In genomic region chr17:79920751-79921410, GRCh38 we compare ENCODE assay signal across 1 cellular context.
TF ChIP-seq lines count a peak whose summit lies in the region.

No MANE protein-coding gene starts in this region.

TF ChIP-seq in GM12878, 131 proteins besides CTCF, POLR2A, EP300 and RAD21:
- TF ChIP-seq SP1 (IDR thresholded peaks at IDR 0.05; ENCODE audit: low read depth, low read length) (no peak), IKZF1 (conservative IDR thresholded peaks at IDR 0.05) (no peak), SPI1 (IDR thresholded peaks at IDR 0.05; ENCODE audit: borderline replicate concordance, insufficient read depth, low read depth, low read length) (no peak), EED (IDR thresholded peaks at IDR 0.05; ENCODE audit: low read depth) (no peak), RUNX3 (IDR thresholded peaks at IDR 0.05; ENCODE audit: low read length) (0 out of 2 replicates have a peak, but pooled peaks have one; percentile 21), TARDBP (IDR thresholded peaks at IDR 0.05; ENCODE audit: borderline replicate concordance) (no peak)
- TF ChIP-seq, protein P1, sequence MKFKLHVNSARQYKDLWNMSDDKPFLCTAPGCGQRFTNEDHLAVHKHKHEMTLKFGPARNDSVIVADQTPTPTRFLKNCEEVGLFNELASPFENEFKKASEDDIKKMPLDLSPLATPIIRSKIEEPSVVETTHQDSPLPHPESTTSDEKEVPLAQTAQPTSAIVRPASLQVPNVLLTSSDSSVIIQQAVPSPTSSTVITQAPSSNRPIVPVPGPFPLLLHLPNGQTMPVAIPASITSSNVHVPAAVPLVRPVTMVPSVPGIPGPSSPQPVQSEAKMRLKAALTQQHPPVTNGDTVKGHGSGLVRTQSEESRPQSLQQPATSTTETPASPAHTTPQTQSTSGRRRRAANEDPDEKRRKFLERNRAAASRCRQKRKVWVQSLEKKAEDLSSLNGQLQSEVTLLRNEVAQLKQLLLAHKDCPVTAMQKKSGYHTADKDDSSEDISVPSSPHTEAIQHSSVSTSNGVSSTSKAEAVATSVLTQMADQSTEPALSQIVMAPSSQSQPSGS (IDR thresholded peaks at IDR 0.05; ENCODE audit: low read length) = no peak
